ENCODE assay signal across 2 cellular contexts in the genomic region with DNA sequence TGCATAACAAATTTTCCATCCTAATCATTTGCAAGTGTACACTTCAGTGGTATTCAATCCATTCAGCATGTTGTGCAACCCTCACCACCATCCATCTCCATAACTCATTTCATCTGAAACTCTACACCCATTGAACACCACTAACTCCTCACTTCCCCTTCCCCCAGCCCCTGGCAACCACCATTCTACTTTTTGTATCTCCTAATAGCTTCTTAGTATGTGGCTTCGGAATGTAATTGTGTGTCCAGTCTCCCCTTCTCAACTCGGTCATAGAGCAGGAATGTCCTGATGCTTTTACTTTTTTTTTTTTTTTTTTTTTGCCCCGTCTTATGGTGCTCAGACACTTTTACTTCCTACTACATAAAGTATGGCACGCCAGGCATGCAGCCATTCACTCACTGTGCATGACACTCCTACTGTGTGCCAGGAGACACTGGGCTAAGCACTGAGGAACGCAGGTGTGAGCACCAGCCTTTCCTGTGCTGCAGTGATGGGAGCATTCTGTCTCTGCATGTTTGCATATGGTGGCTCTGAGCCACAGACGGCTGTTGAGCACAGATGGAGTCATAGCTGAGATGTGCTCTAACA.
A peak's percentile ranks its signal among the peaks of the same experiment; 100 is the strongest.
TF ChIP-seq lines count a peak whose summit lies in the region.

No MANE protein-coding gene starts in this region.

TF ChIP-seq in GM12891, 5 proteins besides CTCF, POLR2A, EP300 and RAD21:
- no peak for TF ChIP-seq POU2F2 (IDR thresholded peaks at IDR 0.05; ENCODE audit: low read depth, low read length)
- TF ChIP-seq SPI1 (IDR thresholded peaks at IDR 0.05; ENCODE audit: low read depth, low read length): peak; percentile 69

TF ChIP-seq in GM12878, 131 proteins besides CTCF, POLR2A, EP300 and RAD21:
- TF ChIP-seq, protein P1, sequence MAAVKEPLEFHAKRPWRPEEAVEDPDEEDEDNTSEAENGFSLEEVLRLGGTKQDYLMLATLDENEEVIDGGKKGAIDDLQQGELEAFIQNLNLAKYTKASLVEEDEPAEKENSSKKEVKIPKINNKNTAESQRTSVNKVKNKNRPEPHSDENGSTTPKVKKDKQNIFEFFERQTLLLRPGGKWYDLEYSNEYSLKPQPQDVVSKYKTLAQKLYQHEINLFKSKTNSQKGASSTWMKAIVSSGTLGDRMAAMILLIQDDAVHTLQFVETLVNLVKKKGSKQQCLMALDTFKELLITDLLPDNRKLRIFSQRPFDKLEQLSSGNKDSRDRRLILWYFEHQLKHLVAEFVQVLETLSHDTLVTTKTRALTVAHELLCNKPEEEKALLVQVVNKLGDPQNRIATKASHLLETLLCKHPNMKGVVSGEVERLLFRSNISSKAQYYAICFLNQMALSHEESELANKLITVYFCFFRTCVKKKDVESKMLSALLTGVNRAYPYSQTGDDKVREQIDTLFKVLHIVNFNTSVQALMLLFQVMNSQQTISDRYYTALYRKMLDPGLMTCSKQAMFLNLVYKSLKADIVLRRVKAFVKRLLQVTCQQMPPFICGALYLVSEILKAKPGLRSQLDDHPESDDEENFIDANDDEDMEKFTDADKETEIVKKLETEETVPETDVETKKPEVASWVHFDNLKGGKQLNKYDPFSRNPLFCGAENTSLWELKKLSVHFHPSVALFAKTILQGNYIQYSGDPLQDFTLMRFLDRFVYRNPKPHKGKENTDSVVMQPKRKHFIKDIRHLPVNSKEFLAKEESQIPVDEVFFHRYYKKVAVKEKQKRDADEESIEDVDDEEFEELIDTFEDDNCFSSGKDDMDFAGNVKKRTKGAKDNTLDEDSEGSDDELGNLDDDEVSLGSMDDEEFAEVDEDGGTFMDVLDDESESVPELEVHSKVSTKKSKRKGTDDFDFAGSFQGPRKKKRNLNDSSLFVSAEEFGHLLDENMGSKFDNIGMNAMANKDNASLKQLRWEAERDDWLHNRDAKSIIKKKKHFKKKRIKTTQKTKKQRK (IDR thresholded peaks at IDR 0.05; ENCODE audit: low read depth, low read length): no peak
- TF ChIP-seq MYC (IDR thresholded peaks at IDR 0.05; ENCODE audit: insufficient read depth, insufficient read length, insufficient replicate concordance, low read length, severe bottlenecking): no peak
- TF ChIP-seq ZNF207 (IDR thresholded peaks at IDR 0.05; ENCODE audit: borderline replicate concordance): no peak
- TF ChIP-seq CBFB (IDR thresholded peaks at IDR 0.05; ENCODE audit: low read depth): no peak
- TF ChIP-seq, protein P2, sequence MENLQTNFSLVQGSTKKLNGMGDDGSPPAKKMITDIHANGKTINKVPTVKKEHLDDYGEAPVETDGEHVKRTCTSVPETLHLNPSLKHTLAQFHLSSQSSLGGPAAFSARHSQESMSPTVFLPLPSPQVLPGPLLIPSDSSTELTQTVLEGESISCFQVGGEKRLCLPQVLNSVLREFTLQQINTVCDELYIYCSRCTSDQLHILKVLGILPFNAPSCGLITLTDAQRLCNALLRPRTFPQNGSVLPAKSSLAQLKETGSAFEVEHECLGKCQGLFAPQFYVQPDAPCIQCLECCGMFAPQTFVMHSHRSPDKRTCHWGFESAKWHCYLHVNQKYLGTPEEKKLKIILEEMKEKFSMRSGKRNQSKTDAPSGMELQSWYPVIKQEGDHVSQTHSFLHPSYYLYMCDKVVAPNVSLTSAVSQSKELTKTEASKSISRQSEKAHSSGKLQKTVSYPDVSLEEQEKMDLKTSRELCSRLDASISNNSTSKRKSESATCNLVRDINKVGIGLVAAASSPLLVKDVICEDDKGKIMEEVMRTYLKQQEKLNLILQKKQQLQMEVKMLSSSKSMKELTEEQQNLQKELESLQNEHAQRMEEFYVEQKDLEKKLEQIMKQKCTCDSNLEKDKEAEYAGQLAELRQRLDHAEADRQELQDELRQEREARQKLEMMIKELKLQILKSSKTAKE (IDR thresholded peaks at IDR 0.05; ENCODE audit: low read depth, poor library complexity, severe bottlenecking): no peak
- TF ChIP-seq CEBPB (IDR thresholded peaks at IDR 0.05; ENCODE audit: borderline replicate concordance in 1 of 2, low read depth in 2 of 2, low read length in 2 of 2): peak in 1 of 2 experiments; percentile 43; a peak in 1 of 4 replicates
- TF ChIP-seq, protein P3, sequence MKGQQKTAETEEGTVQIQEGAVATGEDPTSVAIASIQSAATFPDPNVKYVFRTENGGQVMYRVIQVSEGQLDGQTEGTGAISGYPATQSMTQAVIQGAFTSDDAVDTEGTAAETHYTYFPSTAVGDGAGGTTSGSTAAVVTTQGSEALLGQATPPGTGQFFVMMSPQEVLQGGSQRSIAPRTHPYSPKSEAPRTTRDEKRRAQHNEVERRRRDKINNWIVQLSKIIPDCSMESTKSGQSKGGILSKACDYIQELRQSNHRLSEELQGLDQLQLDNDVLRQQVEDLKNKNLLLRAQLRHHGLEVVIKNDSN (IDR thresholded peaks at IDR 0.05; ENCODE audit: borderline replicate concordance, extremely low read length, insufficient read depth, low read depth, low read length): no peak
- TF ChIP-seq GATAD2B (conservative IDR thresholded peaks at IDR 0.05; ENCODE audit: low read depth): no peak
- TF ChIP-seq, protein P4, sequence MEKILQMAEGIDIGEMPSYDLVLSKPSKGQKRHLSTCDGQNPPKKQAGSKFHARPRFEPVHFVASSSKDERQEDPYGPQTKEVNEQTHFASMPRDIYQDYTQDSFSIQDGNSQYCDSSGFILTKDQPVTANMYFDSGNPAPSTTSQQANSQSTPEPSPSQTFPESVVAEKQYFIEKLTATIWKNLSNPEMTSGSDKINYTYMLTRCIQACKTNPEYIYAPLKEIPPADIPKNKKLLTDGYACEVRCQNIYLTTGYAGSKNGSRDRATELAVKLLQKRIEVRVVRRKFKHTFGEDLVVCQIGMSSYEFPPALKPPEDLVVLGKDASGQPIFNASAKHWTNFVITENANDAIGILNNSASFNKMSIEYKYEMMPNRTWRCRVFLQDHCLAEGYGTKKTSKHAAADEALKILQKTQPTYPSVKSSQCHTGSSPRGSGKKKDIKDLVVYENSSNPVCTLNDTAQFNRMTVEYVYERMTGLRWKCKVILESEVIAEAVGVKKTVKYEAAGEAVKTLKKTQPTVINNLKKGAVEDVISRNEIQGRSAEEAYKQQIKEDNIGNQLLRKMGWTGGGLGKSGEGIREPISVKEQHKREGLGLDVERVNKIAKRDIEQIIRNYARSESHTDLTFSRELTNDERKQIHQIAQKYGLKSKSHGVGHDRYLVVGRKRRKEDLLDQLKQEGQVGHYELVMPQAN (conservative IDR thresholded peaks at IDR 0.05): no peak
- TF ChIP-seq YBX1 (IDR thresholded peaks at IDR 0.05): no peak
- TF ChIP-seq, protein P5, sequence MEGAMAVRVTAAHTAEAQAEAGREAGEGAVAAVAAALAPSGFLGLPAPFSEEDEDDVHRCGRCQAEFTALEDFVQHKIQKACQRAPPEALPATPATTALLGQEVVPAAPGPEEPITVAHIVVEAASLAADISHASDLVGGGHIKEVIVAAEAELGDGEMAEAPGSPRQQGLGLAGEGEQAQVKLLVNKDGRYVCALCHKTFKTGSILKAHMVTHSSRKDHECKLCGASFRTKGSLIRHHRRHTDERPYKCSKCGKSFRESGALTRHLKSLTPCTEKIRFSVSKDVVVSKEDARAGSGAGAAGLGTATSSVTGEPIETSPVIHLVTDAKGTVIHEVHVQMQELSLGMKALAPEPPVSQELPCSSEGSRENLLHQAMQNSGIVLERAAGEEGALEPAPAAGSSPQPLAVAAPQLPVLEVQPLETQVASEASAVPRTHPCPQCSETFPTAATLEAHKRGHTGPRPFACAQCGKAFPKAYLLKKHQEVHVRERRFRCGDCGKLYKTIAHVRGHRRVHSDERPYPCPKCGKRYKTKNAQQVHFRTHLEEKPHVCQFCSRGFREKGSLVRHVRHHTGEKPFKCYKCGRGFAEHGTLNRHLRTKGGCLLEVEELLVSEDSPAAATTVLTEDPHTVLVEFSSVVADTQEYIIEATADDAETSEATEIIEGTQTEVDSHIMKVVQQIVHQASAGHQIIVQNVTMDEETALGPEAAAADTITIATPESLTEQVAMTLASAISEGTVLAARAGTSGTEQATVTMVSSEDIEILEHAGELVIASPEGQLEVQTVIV (IDR thresholded peaks at IDR 0.05; ENCODE audit: borderline replicate concordance, partially characterized antibody): peak; percentile 38
- peak; percentile 65; the same call in 1 of the 2 replicates for TF ChIP-seq SPI1 (IDR thresholded peaks at IDR 0.05; ENCODE audit: borderline replicate concordance, insufficient read depth, low read depth, low read length)
- TF ChIP-seq IKZF2 (IDR thresholded peaks at IDR 0.05): no peak; a peak in 1 of 4 replicates
- TF ChIP-seq RUNX3 (IDR thresholded peaks at IDR 0.05; ENCODE audit: low read length): peak; percentile 38
- TF ChIP-seq, protein P6, sequence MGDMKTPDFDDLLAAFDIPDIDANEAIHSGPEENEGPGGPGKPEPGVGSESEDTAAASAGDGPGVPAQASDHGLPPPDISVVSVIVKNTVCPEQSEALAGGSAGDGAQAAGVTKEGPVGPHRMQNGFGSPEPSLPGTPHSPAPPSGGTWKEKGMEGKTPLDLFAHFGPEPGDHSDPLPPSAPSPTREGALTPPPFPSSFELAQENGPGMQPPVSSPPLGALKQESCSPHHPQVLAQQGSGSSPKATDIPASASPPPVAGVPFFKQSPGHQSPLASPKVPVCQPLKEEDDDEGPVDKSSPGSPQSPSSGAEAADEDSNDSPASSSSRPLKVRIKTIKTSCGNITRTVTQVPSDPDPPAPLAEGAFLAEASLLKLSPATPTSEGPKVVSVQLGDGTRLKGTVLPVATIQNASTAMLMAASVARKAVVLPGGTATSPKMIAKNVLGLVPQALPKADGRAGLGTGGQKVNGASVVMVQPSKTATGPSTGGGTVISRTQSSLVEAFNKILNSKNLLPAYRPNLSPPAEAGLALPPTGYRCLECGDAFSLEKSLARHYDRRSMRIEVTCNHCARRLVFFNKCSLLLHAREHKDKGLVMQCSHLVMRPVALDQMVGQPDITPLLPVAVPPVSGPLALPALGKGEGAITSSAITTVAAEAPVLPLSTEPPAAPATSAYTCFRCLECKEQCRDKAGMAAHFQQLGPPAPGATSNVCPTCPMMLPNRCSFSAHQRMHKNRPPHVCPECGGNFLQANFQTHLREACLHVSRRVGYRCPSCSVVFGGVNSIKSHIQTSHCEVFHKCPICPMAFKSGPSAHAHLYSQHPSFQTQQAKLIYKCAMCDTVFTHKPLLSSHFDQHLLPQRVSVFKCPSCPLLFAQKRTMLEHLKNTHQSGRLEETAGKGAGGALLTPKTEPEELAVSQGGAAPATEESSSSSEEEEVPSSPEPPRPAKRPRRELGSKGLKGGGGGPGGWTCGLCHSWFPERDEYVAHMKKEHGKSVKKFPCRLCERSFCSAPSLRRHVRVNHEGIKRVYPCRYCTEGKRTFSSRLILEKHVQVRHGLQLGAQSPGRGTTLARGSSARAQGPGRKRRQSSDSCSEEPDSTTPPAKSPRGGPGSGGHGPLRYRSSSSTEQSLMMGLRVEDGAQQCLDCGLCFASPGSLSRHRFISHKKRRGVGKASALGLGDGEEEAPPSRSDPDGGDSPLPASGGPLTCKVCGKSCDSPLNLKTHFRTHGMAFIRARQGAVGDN (IDR thresholded peaks at IDR 0.05): no peak
- no peak for TF ChIP-seq EGR1 (IDR thresholded peaks at IDR 0.05; ENCODE audit: borderline replicate concordance in 1 of 2, low read depth in 2 of 2, low read length in 2 of 2)
- TF ChIP-seq, protein P7, sequence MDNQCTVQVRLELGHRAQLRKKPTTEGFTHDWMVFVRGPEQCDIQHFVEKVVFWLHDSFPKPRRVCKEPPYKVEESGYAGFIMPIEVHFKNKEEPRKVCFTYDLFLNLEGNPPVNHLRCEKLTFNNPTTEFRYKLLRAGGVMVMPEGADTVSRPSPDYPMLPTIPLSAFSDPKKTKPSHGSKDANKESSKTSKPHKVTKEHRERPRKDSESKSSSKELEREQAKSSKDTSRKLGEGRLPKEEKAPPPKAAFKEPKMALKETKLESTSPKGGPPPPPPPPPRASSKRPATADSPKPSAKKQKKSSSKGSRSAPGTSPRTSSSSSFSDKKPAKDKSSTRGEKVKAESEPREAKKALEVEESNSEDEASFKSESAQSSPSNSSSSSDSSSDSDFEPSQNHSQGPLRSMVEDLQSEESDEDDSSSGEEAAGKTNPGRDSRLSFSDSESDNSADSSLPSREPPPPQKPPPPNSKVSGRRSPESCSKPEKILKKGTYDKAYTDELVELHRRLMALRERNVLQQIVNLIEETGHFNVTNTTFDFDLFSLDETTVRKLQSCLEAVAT (IDR thresholded peaks at IDR 0.05): no peak
- no peak for TF ChIP-seq RB1 (IDR thresholded peaks at IDR 0.05; ENCODE audit: borderline replicate concordance)
TF ChIP-seq in GM12878: peak in this region for 4.
